In genomic region chr22:25853902-25854301, GRCh38 we compare ENCODE assay signal across 1 cellular context.
TF ChIP-seq lines count a peak whose summit lies in the region.

No MANE protein-coding gene starts in this region.

TF ChIP-seq in H1, 55 proteins besides CTCF, POLR2A, EP300 and RAD21 (continued from another document):
- TF ChIP-seq CHD7 (IDR thresholded peaks at IDR 0.05; ENCODE audit: insufficient replicate concordance, low read length): no peak
- no peak for TF ChIP-seq KDM4A (IDR thresholded peaks at IDR 0.05; ENCODE audit: low read depth, low read length, severe bottlenecking)
- no peak for TF ChIP-seq ASH2L (IDR thresholded peaks at IDR 0.05; ENCODE audit: low read length)
